20 cellular contexts compared by ENCODE assay signal in genomic region chr4:84479663-84480062, GRCh38. TPM values are rescaled to one million over a fixed set of nuclear protein-coding genes. Genes with fewer than 3 reads are reported as not detected.
DNase-seq lines count a peak whose midpoint lies in the region; FAIRE-seq and TF ChIP-seq lines count a peak whose summit lies in the region.
"Had no signal": no experiment of that assay in that cellular context is flagged by ENCODE, and none has a peak within 500 bp of the region (broad histone marks: within the 10 kb centered on the region; RNA-seq: fewer than 3 reads in every experiment).

No MANE protein-coding gene starts in this region.

- no peak overlapping the region for H4K12ac ChIP-seq in trophoblast cell (ENCODE audit: low read depth, low read length)

- H2AK5ac ChIP-seq in trophoblast cell (ENCODE audit: low read length): no peak overlapping the region

- no peak overlapping the region for H3K4ac ChIP-seq in trophoblast cell (ENCODE audit: low read depth, low read length)

- no peak overlapping the region for H2BK5ac ChIP-seq in trophoblast cell (ENCODE audit: low read depth, low read length, poor library complexity)

- H3K9ac ChIP-seq in trophoblast cell (ENCODE audit: low read length): no peak overlapping the region

- WGBS in trophoblast cell (ENCODE audit: extremely low coverage, insufficient coverage, insufficient read length): no CpG with 5 or more reads among the region's 6 CpGs

- H3K14ac ChIP-seq in trophoblast cell (ENCODE audit: low read length): no peak overlapping the region

- no peak overlapping the region for H3K27ac ChIP-seq in WERI-Rb-1
- no peak overlapping the region for H3K27ac ChIP-seq in trophoblast cell (ENCODE audit: low read depth, low read length)
- H3K27ac ChIP-seq: prostate gland, uterus had no signal

- no peak overlapping the region for H4K91ac ChIP-seq in trophoblast cell (ENCODE audit: low read depth, low read length)

- H3K4me1 ChIP-seq in trophoblast cell (ENCODE audit: control insufficient read depth in 1 of 2, insufficient read depth in 2 of 2, low read length in 2 of 2): peaks cover 4 to 7% of the 10 kb centered on the region in 2 experiments
- H3K4me1 ChIP-seq: prostate gland had no signal

- no peak overlapping the region for H3K23ac ChIP-seq in trophoblast cell (ENCODE audit: low read length)

- no peak overlapping the region for H2AFZ ChIP-seq in trophoblast cell (ENCODE audit: insufficient read depth, low read length, poor library complexity)

- H3K79me1 ChIP-seq in trophoblast cell (ENCODE audit: low read length): no peaks in the 10 kb centered on the region

- H3K18ac ChIP-seq in trophoblast cell (ENCODE audit: low read length): no peak overlapping the region

- H3K36me3 ChIP-seq in WERI-Rb-1: no peaks in the 10 kb centered on the region
- H3K36me3 ChIP-seq in trophoblast cell (ENCODE audit: control insufficient read depth in 1 of 2, insufficient read depth in 2 of 2, low read length in 2 of 2): no peaks in the 10 kb centered on the region
- H3K36me3 ChIP-seq: prostate gland, uterus had no signal

- no peak overlapping the region for H3K4me2 ChIP-seq in trophoblast cell (ENCODE audit: low read length)

- TF ChIP-seq CTCF in WERI-Rb-1 (IDR thresholded peaks at IDR 0.05; ENCODE audit: low read depth, low read length): peak; percentile 30; the same call in 1 of the 2 replicates

- H2BK120ac ChIP-seq in trophoblast cell (ENCODE audit: insufficient read depth, low read length, poor library complexity): no peak overlapping the region

- no peaks in the 10 kb centered on the region for H3K79me2 ChIP-seq in trophoblast cell (ENCODE audit: control insufficient read depth, insufficient read depth, low read length, poor library complexity)

- H3K4me3 ChIP-seq in WERI-Rb-1 (ENCODE audit: low read depth, low read length) (no peak overlapping the region), trophoblast cell (ENCODE audit: low read depth, low read length) (no peak overlapping the region)
- H3K4me3 ChIP-seq: prostate gland, uterus had no signal

- DNase-seq in AG08395 (ENCODE audit: low spot score): peak; percentile 27
- DNase-seq in HT1080 (ENCODE audit: low read depth): peak; percentile 7
- peak; percentile 21 for DNase-seq in WERI-Rb-1
- peak; percentile 49 for DNase-seq in left kidney (ENCODE audit: low read depth, low spot score)
- no peak for DNase-seq in NCI-H524 treated with DMSO at 0.1 percent for 48 hours (lab: John Stamatoyannopoulos, UW)
- no peak for DNase-seq in OCI-M2 (lab: John Stamatoyannopoulos, UW; ENCODE audit: unreplicated experiment)
- no peak for DNase-seq in trophoblast cell
- DNase-seq in frontal cortex (ENCODE audit: low spot score in 2 of 2): no peak
- DNase-seq: activated naive CD8-positive, alpha-beta T cell treated with anti-CD3 and anti-CD28 coated beads, Interleukin-2, amount 10 ng/mL, durations not matched to agents 7 days and 5 days; GDM1; HCEC 1CT; islet precursor cell; naive thymus-derived CD8-positive, alpha-beta T cell; NCI-H1930; SHP77; small intestine; stimulated activated CD4-positive, alpha-beta T cell treated with anti-CD3 and anti-CD28 coated beads, Interleukin-4, amount 100 ng/mL, for 24 hours; uterus had no signal

- H3K9me3 ChIP-seq in WERI-Rb-1 (ENCODE audit: severe bottlenecking) (peaks cover 5% of the 10 kb centered on the region), trophoblast cell (ENCODE audit: insufficient read depth, low read depth, low read length) (peaks cover 9% of the 10 kb centered on the region)
- H3K9me3 ChIP-seq: prostate gland, uterus had no signal

- no peak for FAIRE-seq in frontal cortex (lab: Jason Lieb, UNC)
- FAIRE-seq: small intestine had no signal

- H2BK12ac ChIP-seq in trophoblast cell (ENCODE audit: low read length): no peak overlapping the region

- no peak overlapping the region for H4K8ac ChIP-seq in trophoblast cell (ENCODE audit: low read depth, low read length)

- H3K27me3 ChIP-seq in WERI-Rb-1 (ENCODE audit: insufficient read depth, low read depth, severe bottlenecking): peaks cover 46% of the 10 kb centered on the region
- H3K27me3 ChIP-seq in trophoblast cell (ENCODE audit: insufficient read depth, low read length): peaks cover 49% of the 10 kb centered on the region

RNA-seq across cellular contexts. Expression of gene NKX6-1, which starts 19.4 kb away (rescaled TPM):
- 0.47 and 0.58 TPM in 2 replicates for total RNA-seq in HT1080 (2014; rRNA removed; shearing (Covaris generic))
- 1.4 and 1.8 TPM in 2 replicates for polyA plus RNA-seq in HT1080 (2015; cell fraction: cytosol; rRNA removed)
- polyA plus RNA-seq in HT1080 (2015; cell fraction: nucleus; rRNA removed): 2.4 and 3.7 TPM in 2 replicates
- polyA plus RNA-seq in trophoblast cell (2013): 0.04 TPM in 2 replicates
- 0.41 TPM for total RNA-seq in frontal cortex
- total RNA-seq: activated naive CD8-positive, alpha-beta T cell treated with anti-CD3 and anti-CD28 coated beads, Interleukin-2, amount 10 ng/mL, durations not matched to agents 7 days and 5 days; naive thymus-derived CD8-positive, alpha-beta T cell; uterus had no signal
- polyA plus RNA-seq: CD14-positive monocyte; naive thymus-derived CD8-positive, alpha-beta T cell; small intestine had no signal

Comparison
In these comparisons a context has a peak if more than half of its experiments do, and no peak if none do; other contexts are left out.
1. DNase-seq: peak in AG08395 (single experiment), HT1080 (single experiment), WERI-Rb-1 (single experiment) and left kidney (single experiment); none in NCI-H524 treated with DMSO at 0.1 percent for 48 hours (single experiment), OCI-M2 (single experiment), trophoblast cell (0 of 2) and frontal cortex (0 of 2).